In the genomic region with DNA sequence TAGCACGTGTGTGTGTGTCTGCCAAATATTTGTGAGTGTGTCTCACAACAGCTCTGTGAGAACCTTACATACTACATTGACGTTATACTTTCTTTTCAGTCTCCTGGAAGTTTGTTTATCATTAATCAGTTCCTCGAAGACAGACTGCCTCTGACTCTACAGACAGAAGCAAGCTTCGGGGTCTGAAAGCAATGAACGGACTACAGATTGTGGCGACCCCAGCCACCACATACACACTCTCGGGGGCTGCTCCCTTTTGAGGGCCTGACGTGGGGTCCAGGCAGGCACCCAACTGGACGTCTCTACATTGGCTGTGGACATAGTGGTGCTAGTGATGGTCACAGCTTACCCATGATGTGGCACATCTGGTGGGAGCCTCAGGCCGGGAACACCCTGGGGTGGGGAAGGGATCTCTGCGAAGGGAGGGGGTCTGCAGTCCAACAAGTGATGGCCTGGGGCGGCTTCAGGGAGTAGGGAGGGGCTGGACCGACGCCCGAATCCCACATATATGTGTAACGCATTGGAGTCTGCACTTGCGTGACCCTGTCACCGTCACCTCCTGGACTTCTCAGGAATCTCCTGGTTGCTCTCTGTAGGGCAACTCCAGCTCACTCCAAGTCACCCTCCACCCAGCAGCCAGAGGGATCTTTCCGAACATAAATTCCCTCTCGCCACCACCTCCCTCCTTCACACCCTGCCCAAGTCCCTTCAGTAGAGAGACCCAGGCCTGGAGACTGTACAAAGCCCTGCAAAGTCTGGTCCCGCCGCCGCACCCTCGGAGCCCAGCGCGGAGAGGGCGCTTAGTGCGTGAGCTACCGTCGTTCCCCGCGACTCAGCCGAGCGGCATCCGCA, we compare ENCODE assay signal across 8 cellular contexts. TPM values are rescaled to one million over a fixed set of nuclear protein-coding genes. Genes with fewer than 3 reads are reported as not detected.
DNase-seq lines count a peak whose midpoint lies in the region; ATAC-seq, FAIRE-seq and TF ChIP-seq lines count a peak whose summit lies in the region.

No MANE protein-coding gene starts in this region.

- ATAC-seq in A549 (peak in 1 of 2 experiments; percentile 14; a peak in 2 of 6 replicates), GM19467 (IDR thresholded peaks at IDR 0.05; ENCODE audit: unreplicated experiment) (no peak)

- H3K27me3 Mint-ChIP-seq in IgD-negative memory B cell = peaks cover 66% of the 10 kb centered on the region

- H3K4me1 ChIP-seq in A549 (0 out of 3 replicates have a peak, but pooled peaks cover 3% of the 10 kb centered on the region), muscle layer of colon (ENCODE audit: insufficient read depth, low read length) (peaks cover 6% of the 10 kb centered on the region)
- peaks cover 3% of the 10 kb centered on the region for H3K4me1 ChIP-seq in effector memory CD4-positive, alpha-beta T cell (ENCODE audit: control insufficient read depth, insufficient read depth, low read length, poor library complexity, severe bottlenecking)

- no peaks in the 10 kb centered on the region for H3K36me3 Mint-ChIP-seq in IgD-negative memory B cell

- peak overlapping the region in 3 of 4 donors; percentile 34 to 67 (median 60) for H3K4me3 Mint-ChIP-seq in IgD-negative memory B cell

- no peaks in the 10 kb centered on the region for H3K36me3 ChIP-seq in effector memory CD4-positive, alpha-beta T cell (ENCODE audit: control insufficient read depth, insufficient read depth, low read length)
- H3K36me3 ChIP-seq in muscle layer of colon (ENCODE audit: insufficient read depth, low read length) = no peaks in the 10 kb centered on the region

- H3K27ac Mint-ChIP-seq in IgD-negative memory B cell = no peak overlapping the region

- CTCF ChIA-PET in A549 (lab: Yijun Ruan, JAX) = interaction anchor here (0.7 to 9.5 kb wide), 14 partner anchors 8 to 804 kb away, joined by 3 to 245 read pairs (median 3); no protein-coding TSS in a partner anchor

- H3K9me3 ChIP-seq in A549 (no peaks in the 10 kb centered on the region), muscle layer of colon (ENCODE audit: low read length) (no peaks in the 10 kb centered on the region)
- H3K9me3 ChIP-seq in effector memory CD4-positive, alpha-beta T cell (ENCODE audit: control insufficient read depth, low read length) = no peaks in the 10 kb centered on the region

- no peak for TF ChIP-seq EP300 in A549 (IDR thresholded peaks at IDR 0.05)

- H3K27ac ChIP-seq in A549 (peak overlapping the region; percentile 61 to 89; a peak in 5 of 6 replicates), muscle layer of colon (ENCODE audit: low read depth, low read length) (no peak overlapping the region)
- H3K27ac ChIP-seq in effector memory CD4-positive, alpha-beta T cell (ENCODE audit: insufficient read depth, low read length, poor library complexity, severe bottlenecking) = no peak overlapping the region

- no peak for FAIRE-seq in A549 (lab: Jason Lieb, UNC)

- peak overlapping the region; percentile 45 for H3K4me3 ChIP-seq in A549
- peak overlapping the region; percentile 42 for H3K4me3 ChIP-seq in effector memory CD4-positive, alpha-beta T cell (ENCODE audit: insufficient read depth, low read depth, low read length, poor library complexity, severe bottlenecking)
- peak overlapping the region; percentile 59 for H3K4me3 ChIP-seq in muscle layer of colon (ENCODE audit: low read depth in 1 of 2, low read length in 2 of 2)

- H3K4me2 ChIP-seq in A549 = peak overlapping the region; percentile 89

- H3K9ac ChIP-seq in muscle layer of colon (ENCODE audit: low read length) = no peak overlapping the region

- H3K9me3 Mint-ChIP-seq in IgD-negative memory B cell = peaks cover 5 to 15% (median 9%) of the 10 kb centered on the region in 3 donors

- in situ Hi-C loops in KBM-7 (cut with MboI; ENCODE audit: low pct_unique_long_range_greater_than_20kb, low sequenced_read_pairs) = no loop called here

- H3K4me1 Mint-ChIP-seq in IgD-negative memory B cell = peaks cover 0 to 3% (median 0%) of the 10 kb centered on the region in 3 donors

- POLR2A ChIA-PET in A549 (lab: Yijun Ruan, JAX) = no interaction called here

- peaks cover 14% of the 10 kb centered on the region for H3K27me3 ChIP-seq in effector memory CD4-positive, alpha-beta T cell (replicated peaks; ENCODE audit: control insufficient read depth, insufficient read depth, low read length, poor library complexity, severe bottlenecking)
- H3K27me3 ChIP-seq in muscle layer of colon (ENCODE audit: control insufficient read depth in 1 of 2, insufficient read depth in 2 of 2, low read length in 2 of 2) = peaks cover 6 to 12% of the 10 kb centered on the region in 2 donors

- TF ChIP-seq CTCF in A549 (IDR thresholded peaks at IDR 0.05) = no peak

- TF ChIP-seq POLR2A in A549 (IDR thresholded peaks at IDR 0.05; ENCODE audit: low read length) = no peak

- DNase-seq in A549 (ENCODE audit: low read depth in 1 of 2, low spot score in 1 of 2) = no peak
- no peak for DNase-seq in effector memory CD4-positive, alpha-beta T cell
- no peak for DNase-seq in UCSD-AML1 (lab: John Stamatoyannopoulos, UW; ENCODE audit: unreplicated experiment)
- DNase-seq in NCI-H1417 treated with DMSO at 0.1 percent for 48 hours (lab: John Stamatoyannopoulos, UW) = no peak
- DNase-seq in KBM-7 = no peak

- no peak for TF ChIP-seq RAD21 in A549 (conservative IDR thresholded peaks at IDR 0.05 in 1 of 2, IDR thresholded peaks at IDR 0.05 in 1 of 2)

- 77% methylated on average over 18 of the region's 35 CpGs for WGBS in A549 (ENCODE audit: missing lambda C conversion rate)

TF ChIP-seq in A549, 52 proteins besides CTCF, POLR2A, EP300 and RAD21:
- TF ChIP-seq HOXB5 (CRISPR knock-in tag; IDR thresholded peaks at IDR 0.05) = no peak
- TF ChIP-seq, protein P1, sequence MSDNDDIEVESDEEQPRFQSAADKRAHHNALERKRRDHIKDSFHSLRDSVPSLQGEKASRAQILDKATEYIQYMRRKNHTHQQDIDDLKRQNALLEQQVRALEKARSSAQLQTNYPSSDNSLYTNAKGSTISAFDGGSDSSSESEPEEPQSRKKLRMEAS (IDR thresholded peaks at IDR 0.05) = no peak
- no peak for TF ChIP-seq NPAS2 (CRISPR knock-in tag; IDR thresholded peaks at IDR 0.05; ENCODE audit: borderline replicate concordance)
- no peak for TF ChIP-seq BHLHE40 (IDR thresholded peaks at IDR 0.05; ENCODE audit: low read depth, low read length)
- TF ChIP-seq TFCP2L1 (CRISPR knock-in tag; IDR thresholded peaks at IDR 0.05) = no peak
- no peak for TF ChIP-seq ZSCAN20 (CRISPR knock-in tag; IDR thresholded peaks at IDR 0.05)
- TF ChIP-seq HOXB13 (CRISPR knock-in tag; IDR thresholded peaks at IDR 0.05; ENCODE audit: low read depth) = no peak
TF ChIP-seq in A549: peak in this region for 0.

RNA-seq across cellular contexts. Expression of a gene that starts 30.4 kb away (rescaled TPM):
- polyA plus RNA-seq in A549 (2011; rRNA removed) (2.7 and 3.8 TPM in 2 replicates), A549 (2017; fragmentation: RNase III; extraction: RNeasy Plus Mini Kit Qiagen cat#74134 plus additional on column Dnase treatment) (2.5 to 3.6 TPM (median 3.1 TPM) in 3 replicates), IgD-negative memory B cell (not detected)
- polyA plus RNA-seq in A549 (2012; cell fraction: cytosol; rRNA removed) = 2.3 and 2.6 TPM in 2 replicates
- polyA plus RNA-seq in A549 (2012; cell fraction: nucleus; rRNA removed) = 3.2 and 4.5 TPM in 2 replicates
- polyA minus RNA-seq in A549 (2011; rRNA and poly(A)+ RNA removed) = 2.3 and 3.9 TPM in 2 replicates

RNA-seq across cellular contexts. Expression of a gene that starts 42.5 kb away (rescaled TPM):
- polyA plus RNA-seq in A549 (2011; rRNA removed) (3.0 and 4.1 TPM in 2 replicates), A549 (2017; fragmentation: RNase III; extraction: RNeasy Plus Mini Kit Qiagen cat#74134 plus additional on column Dnase treatment) (3.4 to 4.2 TPM (median 3.8 TPM) in 3 replicates), IgD-negative memory B cell (0.45 TPM)
- 6.6 and 8.6 TPM in 2 replicates for polyA plus RNA-seq in A549 (2012; cell fraction: cytosol; rRNA removed)
- polyA plus RNA-seq in A549 (2012; cell fraction: nucleus; rRNA removed) = 8.6 and 14.9 TPM in 2 replicates
- polyA minus RNA-seq in A549 (2011; rRNA and poly(A)+ RNA removed) = 2.7 and 2.9 TPM in 2 replicates

Comparison
In these comparisons a context has a peak if more than half of its experiments do, and no peak if none do; other contexts are left out.
1. H3K27ac ChIP-seq: peak in A549 (2 of 2); none in effector memory CD4-positive, alpha-beta T cell (single experiment) and muscle layer of colon (single experiment).
2. Peak in every context shown above with its lines, with median percentiles within 50 percentile points of each other: H3K4me3 ChIP-seq.